Comparison of ENCODE assay signal across 2 cellular contexts in genomic region chr10:71176661-71177060, GRCh38.
TF ChIP-seq lines count a peak whose summit lies in the region.

No MANE protein-coding gene starts in this region.

TF ChIP-seq in K562, 482 proteins besides CTCF, POLR2A, EP300 and RAD21 (continued from another document):
- TF ChIP-seq, protein P1, sequence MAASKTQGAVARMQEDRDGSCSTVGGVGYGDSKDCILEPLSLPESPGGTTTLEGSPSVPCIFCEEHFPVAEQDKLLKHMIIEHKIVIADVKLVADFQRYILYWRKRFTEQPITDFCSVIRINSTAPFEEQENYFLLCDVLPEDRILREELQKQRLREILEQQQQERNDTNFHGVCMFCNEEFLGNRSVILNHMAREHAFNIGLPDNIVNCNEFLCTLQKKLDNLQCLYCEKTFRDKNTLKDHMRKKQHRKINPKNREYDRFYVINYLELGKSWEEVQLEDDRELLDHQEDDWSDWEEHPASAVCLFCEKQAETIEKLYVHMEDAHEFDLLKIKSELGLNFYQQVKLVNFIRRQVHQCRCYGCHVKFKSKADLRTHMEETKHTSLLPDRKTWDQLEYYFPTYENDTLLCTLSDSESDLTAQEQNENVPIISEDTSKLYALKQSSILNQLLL (CRISPR knock-in tag; IDR thresholded peaks at IDR 0.05; ENCODE audit: borderline replicate concordance) = no peak
- no peak for TF ChIP-seq ZNF445 (CRISPR knock-in tag; IDR thresholded peaks at IDR 0.05; ENCODE audit: low read depth)
TF ChIP-seq in K562: peak in this region for 2.

TF ChIP-seq in neural cell, 6 proteins besides CTCF, POLR2A, EP300 and RAD21 (continued from another document):
- TF ChIP-seq REST (IDR thresholded peaks at IDR 0.05; ENCODE audit: borderline replicate concordance) (no peak), POLR2AphosphoS5 (IDR thresholded peaks at IDR 0.05) (no peak), SMC3 (conservative IDR thresholded peaks at IDR 0.05; ENCODE audit: poor library complexity) (no peak), EZH2 (IDR thresholded peaks at IDR 0.05; ENCODE audit: borderline replicate concordance, insufficient read depth, low read length, poor library complexity, severe bottlenecking) (no peak)
TF ChIP-seq in neural cell: peak in this region for 0.
